Comparison of ENCODE assay signal across 18 cellular contexts in genomic region chr11:96761451-96761850, GRCh38.
DNase-seq lines count a peak whose midpoint lies in the region; ATAC-seq, FAIRE-seq and TF ChIP-seq lines count a peak whose summit lies in the region.
"Had no signal": no experiment of that assay in that cellular context is flagged by ENCODE, and none has a peak within 500 bp of the region (broad histone marks: within the 10 kb centered on the region; RNA-seq: fewer than 3 reads in every experiment).

No MANE protein-coding gene starts in this region.

- no peak overlapping the region for H2BK5ac ChIP-seq in mesendoderm (ENCODE audit: low read length)

- H4K8ac ChIP-seq in mesendoderm (ENCODE audit: low read depth, low read length), result no peak overlapping the region

- H3K4me2 ChIP-seq in keratinocyte (ENCODE audit: control insufficient read depth, extremely low read depth, insufficient read depth, low read depth, low read length) (peak overlapping the region; percentile 27), mesendoderm (ENCODE audit: low read length) (no peak overlapping the region)
- H3K4me2 ChIP-seq: GM23338 had no signal

- no peaks in the 10 kb centered on the region for H3K36me3 ChIP-seq in RWPE2 (ENCODE audit: low read depth)
- H3K36me3 ChIP-seq in keratinocyte (ENCODE audit: control insufficient read depth in 2 of 2, extremely low read depth in 1 of 2, insufficient read depth in 2 of 2, low read length in 2 of 2), result no peaks in the 10 kb centered on the region
- no peaks in the 10 kb centered on the region for H3K36me3 ChIP-seq in mesendoderm (ENCODE audit: control insufficient read depth, insufficient read depth, low read length)

- H3K27me3 ChIP-seq in RWPE2 (ENCODE audit: insufficient read depth, poor library complexity, severe bottlenecking) (no peaks in the 10 kb centered on the region), keratinocyte (ENCODE audit: control insufficient read depth, extremely low read depth, insufficient read depth, low read length) (no peaks in the 10 kb centered on the region), mesendoderm (ENCODE audit: insufficient read depth, low read length, poor library complexity) (no peaks in the 10 kb centered on the region)

- no peak overlapping the region for H4K5ac ChIP-seq in mesendoderm (ENCODE audit: low read length)

- H2AFZ ChIP-seq in keratinocyte (ENCODE audit: control insufficient read depth, low read length), result no peak overlapping the region
- H2AFZ ChIP-seq: GM23338 had no signal

- H3K56ac ChIP-seq in mesendoderm (ENCODE audit: low read length), result no peak overlapping the region

- no peak for FAIRE-seq in keratinocyte (lab: Jason Lieb, UNC)
- FAIRE-seq: GM12891, GM18507 had no signal

- no peaks in the 10 kb centered on the region for H3K9me3 ChIP-seq in RWPE2 (ENCODE audit: severe bottlenecking)
- H3K9me3 ChIP-seq in keratinocyte (ENCODE audit: control insufficient read depth, low read depth, low read length), result no peaks in the 10 kb centered on the region

- H2BK15ac ChIP-seq in mesendoderm (replicated peaks; ENCODE audit: low read depth), result no peak overlapping the region

- dilution Hi-C loops in keratinocyte (cut with MboI; ENCODE audit: extremely low pct_ligation_motif_present, low sequenced_read_pairs), result no loop called here

- no peak overlapping the region for H2BK120ac ChIP-seq in mesendoderm (ENCODE audit: low read depth, low read length)

- no peaks in the 10 kb centered on the region for H4K20me1 ChIP-seq in keratinocyte (ENCODE audit: control insufficient read depth, extremely low read depth, insufficient read depth, low read length)

- no peaks in the 10 kb centered on the region for H3K79me2 ChIP-seq in keratinocyte (ENCODE audit: control insufficient read depth, insufficient read depth, low read length)
- no peaks in the 10 kb centered on the region for H3K79me2 ChIP-seq in mesendoderm (ENCODE audit: control insufficient read depth, insufficient read depth, low read length)

- H3K4ac ChIP-seq in mesendoderm (ENCODE audit: low read depth, low read length), result no peak overlapping the region

- no peaks in the 10 kb centered on the region for H3K79me1 ChIP-seq in mesendoderm (ENCODE audit: low read length)

- peak; percentile 86 for ATAC-seq in RWPE2 (ENCODE audit: low read depth)
- ATAC-seq in HG02678 (IDR thresholded peaks at IDR 0.05; ENCODE audit: unreplicated experiment), result no peak
- ATAC-seq: GM23338, HCT116 had no signal

- H3K23ac ChIP-seq in mesendoderm (ENCODE audit: low read length), result no peak overlapping the region

- H3K27ac ChIP-seq in RWPE2 (ENCODE audit: poor library complexity, severe bottlenecking) (peak overlapping the region; percentile 52), keratinocyte (ENCODE audit: control insufficient read depth, insufficient read depth, low read length) (peak overlapping the region; percentile 25), mesendoderm (ENCODE audit: low read depth, low read length) (no peak overlapping the region)

- H3K18ac ChIP-seq in mesendoderm (ENCODE audit: low read length), result no peak overlapping the region

- no peak overlapping the region for H2AK5ac ChIP-seq in mesendoderm (ENCODE audit: low read length)

- no peaks in the 10 kb centered on the region for H3K9me1 ChIP-seq in keratinocyte (ENCODE audit: control insufficient read depth, extremely low read depth, insufficient read depth, low read length)

- TF ChIP-seq CTCF in RWPE2 (IDR thresholded peaks at IDR 0.05; ENCODE audit: poor library complexity, severe bottlenecking) (no peak), epithelial cell of esophagus (IDR thresholded peaks at IDR 0.05; ENCODE audit: insufficient read depth, low read depth, low read length, missing control alignments) (no peak), keratinocyte (optimal IDR thresholded peaks at IDR 0.05 in 1 of 3, IDR thresholded peaks at IDR 0.05 in 1 of 3, conservative IDR thresholded peaks at IDR 0.05 in 1 of 3; ENCODE audit: extremely low read depth in 1 of 3, insufficient read depth in 2 of 3, low read length in 3 of 3) (no peak)

- H3K4me1 ChIP-seq in RWPE2 (ENCODE audit: insufficient read depth, poor library complexity, severe bottlenecking) (peaks cover 21% of the 10 kb centered on the region), keratinocyte (ENCODE audit: control insufficient read depth, extremely low read depth, insufficient read depth, low read length) (peaks cover 17% of the 10 kb centered on the region), mesendoderm (ENCODE audit: control insufficient read depth, low read depth, low read length) (no peaks in the 10 kb centered on the region)

- H3K9ac ChIP-seq in keratinocyte (ENCODE audit: control insufficient read depth, extremely low read depth, insufficient read depth, low read length), result no peak overlapping the region
- no peak overlapping the region for H3K9ac ChIP-seq in mesendoderm (ENCODE audit: low read length)

- no peak overlapping the region for H3K4me3 ChIP-seq in RWPE2 (ENCODE audit: severe bottlenecking)
- H3K4me3 ChIP-seq in epithelial cell of esophagus (ENCODE audit: low read length), result no peak overlapping the region
- H3K4me3 ChIP-seq in keratinocyte (ENCODE audit: control insufficient read depth in 2 of 3, extremely low read depth in 1 of 3, insufficient read depth in 2 of 3, low read depth in 1 of 3, low read length in 3 of 3), result peak overlapping the region in 1 of 3 experiments; percentile 12
- H3K4me3 ChIP-seq in mesendoderm (ENCODE audit: low read length), result no peak overlapping the region
- H3K4me3 ChIP-seq: GM23338 had no signal

- DNase-seq in RWPE2 (ENCODE audit: low spot score) (no peak), epithelial cell of esophagus (ENCODE audit: low read depth) (peak; percentile 54), keratinocyte (ENCODE audit: low read depth, low spot score) (peak; percentile 13), dedifferentiated amniotic fluid mesenchymal stem cell (ENCODE audit: extremely low spot score) (no peak), mesendoderm (no peak)
- DNase-seq: C1 segment of cervical spinal cord; Calu3; CD4-positive, alpha-beta memory T cell; COR-L47; DMS53; DMS79 treated with DMSO at 0.1 percent for 48 hours; GF-D8; H9 had no signal

- no CpG with 5 or more reads among the region's 1 CpG for WGBS in mesendoderm (ENCODE audit: extremely low coverage, insufficient coverage, low lambda C conversion rate)

Comparison
In these comparisons a context has a peak if more than half of its experiments do, and no peak if none do; other contexts are left out.
1. DNase-seq: peak in epithelial cell of esophagus (single experiment) and keratinocyte (single experiment); none in RWPE2 (single experiment), dedifferentiated amniotic fluid mesenchymal stem cell (single experiment) and mesendoderm (single experiment).